In the genomic region with DNA sequence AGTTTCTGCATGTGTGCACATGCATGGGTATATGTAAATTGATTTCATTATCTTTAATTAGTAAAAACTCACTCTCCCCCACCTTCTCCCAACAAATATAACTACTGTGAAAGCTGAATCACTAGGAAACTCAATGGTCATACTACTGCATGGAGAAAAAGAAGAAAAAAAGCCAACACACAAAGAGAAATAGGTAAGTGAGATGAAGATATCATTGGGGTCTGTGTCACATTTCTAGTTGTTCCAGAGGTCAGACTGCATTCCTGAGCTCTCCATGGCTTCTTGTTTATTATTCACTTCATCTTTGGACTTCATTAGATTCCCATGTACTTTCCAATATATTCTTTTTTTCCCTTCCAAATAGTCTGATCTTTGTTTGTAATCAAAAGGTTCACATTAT, we compare ENCODE assay signal across 24 cellular contexts.
"Had no signal": no experiment of that assay in that cellular context is flagged by ENCODE, and none has a peak within 500 bp of the region (broad histone marks: within the 10 kb centered on the region; RNA-seq: fewer than 3 reads in every experiment).

No MANE protein-coding gene starts in this region.

- H3K27me3 ChIP-seq: colonic mucosa, esophagus muscularis mucosa, neural progenitor cell, tibial nerve, upper lobe of left lung had no signal

- H3K4me3 ChIP-seq: colonic mucosa, esophagus muscularis mucosa, lung, mucosa of descending colon, neural progenitor cell, psoas muscle, thoracic aorta, tibial nerve, upper lobe of left lung had no signal

- H3K27me3 Mint-ChIP-seq: central memory CD8-positive, alpha-beta T cell; dendritic cell treated with granulocyte-macrophage colony-stimulating factor and Interleukin-4, amounts not matched to agents 40 ng/mL and 50 ng/mL, for 4 days; stimulated activated naive B cell treated with anti-CD40 and anti-IgM and Interleukin-4, amounts not matched to agents 10 μg/mL and 1 μg/mL and 100 μg/mL, for 72 hours; stimulated activated naive CD8-positive, alpha-beta T cell treated with anti-CD3 and anti-CD28 coated beads, Interleukin-15, Interleukin-2, amounts not matched to agents 100 ng/mL and 50 ng/mL, for 24 hours had no signal

- H3K4me1 ChIP-seq: colonic mucosa had no signal

- H3K9me3 Mint-ChIP-seq: central memory CD8-positive, alpha-beta T cell had no signal

- H3K27ac Mint-ChIP-seq: dendritic cell treated with granulocyte-macrophage colony-stimulating factor and Interleukin-4, amounts not matched to agents 40 ng/mL and 50 ng/mL, for 4 days; immature natural killer cell; mesothelial cell of epicardium; natural killer cell; neural progenitor cell; stimulated activated naive B cell treated with anti-CD40 and anti-IgM and Interleukin-4, amounts not matched to agents 10 μg/mL and 1 μg/mL and 100 μg/mL, for 72 hours; stimulated activated naive CD8-positive, alpha-beta T cell treated with anti-CD3 and anti-CD28 coated beads, Interleukin-15, Interleukin-2, amounts not matched to agents 100 ng/mL and 50 ng/mL, for 24 hours had no signal

- H3K9me3 ChIP-seq: colonic mucosa, mucosa of descending colon, psoas muscle, thoracic aorta had no signal

- H3K36me3 Mint-ChIP-seq: immature natural killer cell; natural killer cell; stimulated activated naive B cell treated with anti-CD40 and anti-IgM and Interleukin-4, amounts not matched to agents 10 μg/mL and 1 μg/mL and 100 μg/mL, for 72 hours had no signal

- H3K36me3 ChIP-seq: colonic mucosa, esophagus muscularis mucosa, neural progenitor cell, thoracic aorta, tibial nerve, upper lobe of left lung had no signal

- H3K27ac ChIP-seq: colonic mucosa, esophagus muscularis mucosa, neural progenitor cell, psoas muscle, tibial nerve, upper lobe of left lung had no signal

- H3K4me1 Mint-ChIP-seq: central memory CD8-positive, alpha-beta T cell; immature natural killer cell; natural killer cell; stimulated activated naive B cell treated with anti-CD40 and anti-IgM and Interleukin-4, amounts not matched to agents 10 μg/mL and 1 μg/mL and 100 μg/mL, for 72 hours had no signal

- H3K4me3 Mint-ChIP-seq: central memory CD8-positive, alpha-beta T cell; dendritic cell treated with granulocyte-macrophage colony-stimulating factor and Interleukin-4, amounts not matched to agents 40 ng/mL and 50 ng/mL, for 4 days; immature natural killer cell; mesothelial cell of epicardium; natural killer cell; neural progenitor cell; stimulated activated naive B cell treated with anti-CD40 and anti-IgM and Interleukin-4, amounts not matched to agents 10 μg/mL and 1 μg/mL and 100 μg/mL, for 72 hours; stimulated activated naive CD8-positive, alpha-beta T cell treated with anti-CD3 and anti-CD28 coated beads, Interleukin-15, Interleukin-2, amounts not matched to agents 100 ng/mL and 50 ng/mL, for 24 hours had no signal

- ATAC-seq: mucosa of descending colon; natural killer cell; right cardiac atrium; stimulated activated naive B cell treated with anti-CD40 and anti-IgM and Interleukin-4, amounts not matched to agents 10 μg/mL and 1 μg/mL and 100 μg/mL, for 72 hours had no signal

- DNase-seq: colonic mucosa; effector memory CD4-positive, alpha-beta T cell; foreskin melanocyte; glutamatergic neuron; immature natural killer cell; mesenchymal stem cell; mucosa of descending colon; natural killer cell; psoas muscle; right cardiac atrium; small intestine; stimulated activated CD4-positive, alpha-beta T cell treated with anti-CD3 and anti-CD28 coated beads, Interleukin-15, amount 100 ng/mL, for 24 hours; stimulated activated CD4-positive, alpha-beta T cell treated with anti-CD3 and anti-CD28 coated beads, Interleukin-2, amount 100 ng/mL, for 48 hours; stimulated activated naive B cell treated with anti-CD40 and anti-IgM and Interleukin-4, amounts not matched to agents 10 μg/mL and 1 μg/mL and 100 μg/mL, for 72 hours; upper lobe of left lung had no signal
